Comparison of ENCODE assay signal across 8 cellular contexts in the genomic region with DNA sequence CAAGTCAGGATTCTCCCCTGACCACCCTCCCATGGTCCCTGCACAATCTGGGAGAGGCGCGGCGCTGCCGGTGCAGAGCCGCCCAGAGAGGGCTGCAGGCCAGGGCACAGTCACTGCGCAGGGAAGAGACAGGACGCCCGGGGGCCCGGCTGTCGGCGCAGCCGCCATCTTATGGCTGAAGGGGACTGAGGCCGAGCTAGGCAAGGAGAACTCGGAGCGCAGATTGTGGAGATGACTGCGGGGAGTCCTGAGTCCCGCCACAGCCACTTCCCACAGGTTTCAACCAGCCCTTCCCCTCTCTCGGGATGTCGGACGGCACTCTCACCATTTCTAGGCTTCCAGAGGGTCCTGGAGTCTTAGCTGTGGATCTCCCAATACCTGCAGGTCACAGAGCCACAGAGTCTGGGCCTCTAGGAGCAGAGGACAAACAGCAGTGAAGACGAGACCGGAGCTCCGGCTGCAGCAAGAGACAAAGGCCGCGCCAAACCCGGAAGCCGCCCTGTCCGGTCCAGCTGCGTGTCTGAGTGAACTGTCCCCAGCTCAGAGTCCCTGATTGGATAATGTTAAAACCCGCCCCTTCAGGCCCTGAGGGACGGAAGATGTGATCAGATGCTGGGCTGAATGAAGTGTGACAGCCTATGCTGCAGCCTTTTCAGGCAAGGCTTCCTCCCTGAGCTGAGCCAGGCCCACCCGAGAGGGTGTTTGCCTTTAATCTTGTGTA. TPM values are rescaled to one million over a fixed set of nuclear protein-coding genes. Genes with fewer than 3 reads are reported as not detected.
DNase-seq lines count a peak whose midpoint lies in the region; FAIRE-seq and TF ChIP-seq lines count a peak whose summit lies in the region.

A gene (minus strand): TSS at position 526 of the 721 bp plus-strand sequence. CDS start 198 bp downstream, at position 328.

- H3K79me2 ChIP-seq in neural progenitor cell (ENCODE audit: low read depth): peaks cover 49% of the 10 kb centered on the region

- H3K4me3 ChIP-seq in foreskin fibroblast (ENCODE audit: low read depth in 1 of 2, low read length in 2 of 2): peak within 1 kb of the TSS; percentile 70 to 89
- peak within 1 kb of the TSS; percentile 87 for H3K4me3 ChIP-seq in neural progenitor cell

- H3K4me3 Mint-ChIP-seq in neural progenitor cell: peak within 1 kb of the TSS; percentile 96

- peaks cover 6% of the 10 kb centered on the region for H3K4me1 Mint-ChIP-seq in neural progenitor cell

- TF ChIP-seq CTCF in foreskin fibroblast (IDR thresholded peaks at IDR 0.05; ENCODE audit: low read depth, low read length): no peak
- TF ChIP-seq CTCF in neural progenitor cell (IDR thresholded peaks at IDR 0.05): no peak

- peak within 1 kb of the TSS; percentile 86 for H2AFZ ChIP-seq in neural progenitor cell (replicated peaks)

- H4K20me1 ChIP-seq in neural progenitor cell (ENCODE audit: low read depth): no peaks in the 10 kb centered on the region

- no peaks in the 10 kb centered on the region for H3F3A ChIP-seq in neural progenitor cell (ENCODE audit: low read depth)

- peak within 1 kb of the TSS; percentile 99 for H3K27ac Mint-ChIP-seq in neural progenitor cell

- no peaks in the 10 kb centered on the region for H3K27me3 ChIP-seq in neural progenitor cell

- peaks cover 40% of the 10 kb centered on the region for H3K36me3 Mint-ChIP-seq in neural progenitor cell

- H3K9me3 Mint-ChIP-seq in neural progenitor cell: peaks cover 58% of the 10 kb centered on the region

- peak; percentile 95 for DNase-seq in EL
- DNase-seq in H54 (ENCODE audit: insufficient read length, low spot score): peak; percentile 70
- DNase-seq in M059J (ENCODE audit: low read depth): peak; percentile 95
- DNase-seq in SIG-M5 (lab: John Stamatoyannopoulos, UW): peak; percentile 57
- DNase-seq in activated gamma-delta T cell (lab: John Stamatoyannopoulos, UW): peak; percentile 55
- DNase-seq in foreskin fibroblast: peak; percentile 85 to 92
- DNase-seq in neural progenitor cell (ENCODE audit: low spot score): peak; percentile 93
- DNase-seq in stromal cell of bone marrow (ENCODE audit: low read depth): peak; percentile 87

- peak within 1 kb of the TSS; percentile 95 for H3K9ac ChIP-seq in neural progenitor cell

- peak within 1 kb of the TSS; percentile 95 for H3K4me2 ChIP-seq in neural progenitor cell

- peaks cover 5% of the 10 kb centered on the region for H3K4me1 ChIP-seq in neural progenitor cell

- peak within 1 kb of the TSS; percentile 98 for H3K27ac ChIP-seq in neural progenitor cell

- peaks cover 7% of the 10 kb centered on the region for H3K36me3 ChIP-seq in neural progenitor cell

- H3K27me3 Mint-ChIP-seq in neural progenitor cell (ENCODE audit: insufficient read depth, low read depth): no peaks in the 10 kb centered on the region

- H3K9me3 ChIP-seq in neural progenitor cell (ENCODE audit: low read depth): peaks cover 8% of the 10 kb centered on the region

- TF ChIP-seq POLR2A in H54 (IDR thresholded peaks at IDR 0.05; ENCODE audit: low read depth, low read length): peak; percentile 72; the same call in 1 of the 2 replicates

- peak; percentile 98 for FAIRE-seq in H54 (lab: Jason Lieb, UNC)

RNA-seq across cellular contexts. Expression of the gene that starts here (rescaled TPM):
- 5.4 and 10.8 TPM in 2 replicates for total RNA-seq in M059J (2014; rRNA removed; shearing (Covaris generic))
- total RNA-seq in neural progenitor cell (ENCODE audit: low replicate concordance): 25.0 and 35.9 TPM in 2 replicates

Comparison
In these comparisons a context has a peak if more than half of its experiments do, and no peak if none do; other contexts are left out.
1. Peak in every context shown above with its lines: DNase-seq, H3K4me3 ChIP-seq and H3K27ac ChIP-seq.